In genomic region chr1:221303623-221304022, GRCh38 we compare ENCODE assay signal across 35 cellular contexts.
"Had no signal": no experiment of that assay in that cellular context is flagged by ENCODE, and none has a peak within 500 bp of the region (broad histone marks: within the 10 kb centered on the region; RNA-seq: fewer than 3 reads in every experiment).

No MANE protein-coding gene starts in this region.

- H3K4me3 ChIP-seq: esophagus squamous epithelium, gastroesophageal sphincter had no signal

- H3K4me1 ChIP-seq: esophagus squamous epithelium had no signal

- H3K9me3 ChIP-seq: esophagus squamous epithelium, gastroesophageal sphincter had no signal

- H3K36me3 Mint-ChIP-seq: activated naive CD8-positive, alpha-beta T cell had no signal

- FAIRE-seq: astrocyte, bronchial epithelial cell, colon, endometrium, endothelial cell of umbilical vein had no signal

- H3K27ac Mint-ChIP-seq: activated B cell treated with CpG ODN at 0.5 μM for 24 hours; activated CD4-positive, alpha-beta memory T cell treated with anti-CD3 and anti-CD28 coated beads, Interleukin-2, amount 10 ng/mL, durations not matched to agents 7 days and 5 days; activated CD4-positive, alpha-beta T cell treated with anti-CD3 and anti-CD28 coated beads for 36 hours; activated CD4-positive, alpha-beta T cell treated with anti-CD3 and anti-CD28 coated beads, Interleukin-2, amount 10 ng/mL, durations not matched to agents 24 days and 14 days; activated naive CD8-positive, alpha-beta T cell; activated T-cell treated with anti-CD3 and anti-CD28 coated beads, Interleukin-2, amount 50 U/mL, for 24 hours; activated T-cell treated with anti-CD3 and anti-CD28 coated beads, Interleukin-2, amount 50 U/mL, for 72 hours; effector memory CD8-positive, alpha-beta T cell; T-helper 17 cell; T-helper 2 cell treated with Interferon-gamma antibody and Interleukin-4, amounts not matched to agents 5 μg/mL and 100 μg/mL, for 36 hours had no signal

- DNase-seq: activated B cell treated with CpG ODN at 0.5 μM for 24 hours; activated CD4-positive, alpha-beta memory T cell treated with anti-CD3 and anti-CD28 coated beads, Interleukin-2, amount 10 ng/mL, durations not matched to agents 7 days and 5 days; activated CD4-positive, alpha-beta T cell treated with anti-CD3 and anti-CD28 coated beads for 36 hours; activated CD4-positive, alpha-beta T cell treated with anti-CD3 and anti-CD28 coated beads, Interleukin-2, amount 10 ng/mL, durations not matched to agents 24 days and 14 days; activated CD8-positive, alpha-beta memory T cell treated with anti-CD3 and anti-CD28 coated beads, Interleukin-2, amount 50 U/mL, for 48 hours; activated gamma-delta T cell; activated naive CD4-positive, alpha-beta T cell; activated naive CD4-positive, alpha-beta T cell treated with anti-CD3 and anti-CD28 coated beads, Interleukin-2, amount 50 U/mL, for 16 hours; activated T-cell treated with anti-CD3 and anti-CD28 coated beads for 4 hours; activated T-cell treated with anti-CD3 and anti-CD28 coated beads, Interleukin-2, amount 50 U/mL, for 24 hours; activated T-cell treated with anti-CD3 and anti-CD28 coated beads, Interleukin-2, amount 50 U/mL, for 72 hours; amniotic stem cell; anterior cingulate cortex; brain microvascular endothelial cell; cortex of kidney; dermis blood vessel endothelial cell; effector CD4-positive, alpha-beta T cell; effector memory CD8-positive, alpha-beta T cell; esophagus squamous epithelium; foreskin melanocyte; T-helper 1 cell; T-helper 17 cell; T1000; WERI-Rb-1 had no signal

- H3K9me3 Mint-ChIP-seq: activated CD4-positive, alpha-beta memory T cell treated with anti-CD3 and anti-CD28 coated beads, Interleukin-2, amount 10 ng/mL, durations not matched to agents 7 days and 5 days; activated CD4-positive, alpha-beta T cell treated with anti-CD3 and anti-CD28 coated beads, Interleukin-2, amount 10 ng/mL, durations not matched to agents 24 days and 14 days; activated T-cell treated with anti-CD3 and anti-CD28 coated beads, Interleukin-2, amount 50 U/mL, for 24 hours; activated T-cell treated with anti-CD3 and anti-CD28 coated beads, Interleukin-2, amount 50 U/mL, for 72 hours; central memory CD8-positive, alpha-beta T cell; effector memory CD8-positive, alpha-beta T cell; T-helper 2 cell treated with Interferon-gamma antibody and Interleukin-4, amounts not matched to agents 5 μg/mL and 100 μg/mL, for 36 hours had no signal

- ATAC-seq: activated CD4-positive, alpha-beta T cell treated with anti-CD3 and anti-CD28 coated beads for 36 hours; activated CD4-positive, CD25-positive, alpha-beta regulatory T cell treated with anti-CD3 and anti-CD28 coated beads, Interleukin-2, amount 50 U/mL, for 24 hours; activated T-cell treated with anti-CD3 and anti-CD28 coated beads, Interleukin-2, amount 50 U/mL, for 72 hours; effector memory CD8-positive, alpha-beta T cell; gastroesophageal sphincter; T-helper 17 cell had no signal

- H3K36me3 ChIP-seq: brain microvascular endothelial cell, esophagus squamous epithelium, gastroesophageal sphincter, WERI-Rb-1 had no signal

- H3K4me3 Mint-ChIP-seq: activated B cell treated with CpG ODN at 0.5 μM for 24 hours; activated CD4-positive, alpha-beta memory T cell treated with anti-CD3 and anti-CD28 coated beads, Interleukin-2, amount 10 ng/mL, durations not matched to agents 7 days and 5 days; activated CD4-positive, alpha-beta T cell treated with anti-CD3 and anti-CD28 coated beads for 36 hours; activated CD4-positive, alpha-beta T cell treated with anti-CD3 and anti-CD28 coated beads, Interleukin-2, amount 10 ng/mL, durations not matched to agents 24 days and 14 days; activated naive CD8-positive, alpha-beta T cell; activated T-cell treated with anti-CD3 and anti-CD28 coated beads, Interleukin-2, amount 50 U/mL, for 24 hours; activated T-cell treated with anti-CD3 and anti-CD28 coated beads, Interleukin-2, amount 50 U/mL, for 72 hours; central memory CD8-positive, alpha-beta T cell; effector memory CD8-positive, alpha-beta T cell; T-helper 17 cell; T-helper 2 cell treated with Interferon-gamma antibody and Interleukin-4, amounts not matched to agents 5 μg/mL and 100 μg/mL, for 36 hours had no signal

- H3K27ac ChIP-seq: brain microvascular endothelial cell, epithelial cell of prostate, esophagus squamous epithelium, gastroesophageal sphincter, WERI-Rb-1 had no signal

- H3K4me1 Mint-ChIP-seq: activated B cell treated with CpG ODN at 0.5 μM for 24 hours; activated CD4-positive, alpha-beta memory T cell treated with anti-CD3 and anti-CD28 coated beads, Interleukin-2, amount 10 ng/mL, durations not matched to agents 7 days and 5 days; activated CD4-positive, alpha-beta T cell treated with anti-CD3 and anti-CD28 coated beads for 36 hours; activated CD4-positive, alpha-beta T cell treated with anti-CD3 and anti-CD28 coated beads, Interleukin-2, amount 10 ng/mL, durations not matched to agents 24 days and 14 days; central memory CD8-positive, alpha-beta T cell; T-helper 17 cell had no signal

- H3K27me3 Mint-ChIP-seq: activated CD4-positive, alpha-beta memory T cell treated with anti-CD3 and anti-CD28 coated beads, Interleukin-2, amount 10 ng/mL, durations not matched to agents 7 days and 5 days had no signal

- H3K27me3 ChIP-seq: brain microvascular endothelial cell, esophagus squamous epithelium, gastroesophageal sphincter had no signal
